1 cellular context compared by ENCODE assay signal in genomic region chr6:101883398-101883975, GRCh38.
TF ChIP-seq lines count a peak whose summit lies in the region.

No MANE protein-coding gene starts in this region.

TF ChIP-seq in GM12878, 131 proteins besides CTCF, POLR2A, EP300 and RAD21 (continued from another document):
- TF ChIP-seq, protein P1, sequence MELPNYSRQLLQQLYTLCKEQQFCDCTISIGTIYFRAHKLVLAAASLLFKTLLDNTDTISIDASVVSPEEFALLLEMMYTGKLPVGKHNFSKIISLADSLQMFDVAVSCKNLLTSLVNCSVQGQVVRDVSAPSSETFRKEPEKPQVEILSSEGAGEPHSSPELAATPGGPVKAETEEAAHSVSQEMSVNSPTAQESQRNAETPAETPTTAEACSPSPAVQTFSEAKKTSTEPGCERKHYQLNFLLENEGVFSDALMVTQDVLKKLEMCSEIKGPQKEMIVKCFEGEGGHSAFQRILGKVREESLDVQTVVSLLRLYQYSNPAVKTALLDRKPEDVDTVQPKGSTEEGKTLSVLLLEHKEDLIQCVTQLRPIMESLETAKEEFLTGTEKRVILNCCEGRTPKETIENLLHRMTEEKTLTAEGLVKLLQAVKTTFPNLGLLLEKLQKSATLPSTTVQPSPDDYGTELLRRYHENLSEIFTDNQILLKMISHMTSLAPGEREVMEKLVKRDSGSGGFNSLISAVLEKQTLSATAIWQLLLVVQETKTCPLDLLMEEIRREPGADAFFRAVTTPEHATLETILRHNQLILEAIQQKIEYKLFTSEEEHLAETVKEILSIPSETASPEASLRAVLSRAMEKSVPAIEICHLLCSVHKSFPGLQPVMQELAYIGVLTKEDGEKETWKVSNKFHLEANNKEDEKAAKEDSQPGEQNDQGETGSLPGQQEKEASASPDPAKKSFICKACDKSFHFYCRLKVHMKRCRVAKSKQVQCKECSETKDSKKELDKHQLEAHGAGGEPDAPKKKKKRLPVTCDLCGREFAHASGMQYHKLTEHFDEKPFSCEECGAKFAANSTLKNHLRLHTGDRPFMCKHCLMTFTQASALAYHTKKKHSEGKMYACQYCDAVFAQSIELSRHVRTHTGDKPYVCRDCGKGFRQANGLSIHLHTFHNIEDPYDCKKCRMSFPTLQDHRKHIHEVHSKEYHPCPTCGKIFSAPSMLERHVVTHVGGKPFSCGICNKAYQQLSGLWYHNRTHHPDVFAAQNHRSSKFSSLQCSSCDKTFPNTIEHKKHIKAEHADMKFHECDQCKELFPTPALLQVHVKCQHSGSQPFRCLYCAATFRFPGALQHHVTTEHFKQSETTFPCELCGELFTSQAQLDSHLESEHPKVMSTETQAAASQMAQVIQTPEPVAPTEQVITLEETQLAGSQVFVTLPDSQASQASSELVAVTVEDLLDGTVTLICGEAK (IDR thresholded peaks at IDR 0.05; ENCODE audit: borderline replicate concordance), result no peak
- TF ChIP-seq EED (IDR thresholded peaks at IDR 0.05; ENCODE audit: low read depth), result peak; percentile 38; the same call in 1 of the 2 replicates
- no peak for TF ChIP-seq MTA2 (IDR thresholded peaks at IDR 0.05; ENCODE audit: low read depth)
- no peak for TF ChIP-seq SIX5 (IDR thresholded peaks at IDR 0.05; ENCODE audit: low read depth, low read length, severe bottlenecking)
- no peak for TF ChIP-seq MXI1 (IDR thresholded peaks at IDR 0.05; ENCODE audit: low read depth, low read length)
- TF ChIP-seq NFXL1 (IDR thresholded peaks at IDR 0.05; ENCODE audit: borderline replicate concordance), result no peak
- TF ChIP-seq ATF3 (IDR thresholded peaks at IDR 0.05; ENCODE audit: borderline replicate concordance, extremely low read depth, low read depth, low read length), result no peak
- no peak for TF ChIP-seq IRF5 (IDR thresholded peaks at IDR 0.05; ENCODE audit: borderline replicate concordance)
- TF ChIP-seq, protein P2, sequence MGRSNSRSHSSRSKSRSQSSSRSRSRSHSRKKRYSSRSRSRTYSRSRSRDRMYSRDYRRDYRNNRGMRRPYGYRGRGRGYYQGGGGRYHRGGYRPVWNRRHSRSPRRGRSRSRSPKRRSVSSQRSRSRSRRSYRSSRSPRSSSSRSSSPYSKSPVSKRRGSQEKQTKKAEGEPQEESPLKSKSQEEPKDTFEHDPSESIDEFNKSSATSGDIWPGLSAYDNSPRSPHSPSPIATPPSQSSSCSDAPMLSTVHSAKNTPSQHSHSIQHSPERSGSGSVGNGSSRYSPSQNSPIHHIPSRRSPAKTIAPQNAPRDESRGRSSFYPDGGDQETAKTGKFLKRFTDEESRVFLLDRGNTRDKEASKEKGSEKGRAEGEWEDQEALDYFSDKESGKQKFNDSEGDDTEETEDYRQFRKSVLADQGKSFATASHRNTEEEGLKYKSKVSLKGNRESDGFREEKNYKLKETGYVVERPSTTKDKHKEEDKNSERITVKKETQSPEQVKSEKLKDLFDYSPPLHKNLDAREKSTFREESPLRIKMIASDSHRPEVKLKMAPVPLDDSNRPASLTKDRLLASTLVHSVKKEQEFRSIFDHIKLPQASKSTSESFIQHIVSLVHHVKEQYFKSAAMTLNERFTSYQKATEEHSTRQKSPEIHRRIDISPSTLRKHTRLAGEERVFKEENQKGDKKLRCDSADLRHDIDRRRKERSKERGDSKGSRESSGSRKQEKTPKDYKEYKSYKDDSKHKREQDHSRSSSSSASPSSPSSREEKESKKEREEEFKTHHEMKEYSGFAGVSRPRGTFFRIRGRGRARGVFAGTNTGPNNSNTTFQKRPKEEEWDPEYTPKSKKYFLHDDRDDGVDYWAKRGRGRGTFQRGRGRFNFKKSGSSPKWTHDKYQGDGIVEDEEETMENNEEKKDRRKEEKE (IDR thresholded peaks at IDR 0.05), result no peak
- TF ChIP-seq PAX5 (IDR thresholded peaks at IDR 0.05; ENCODE audit: borderline replicate concordance, low read depth, low read length), result no peak
- TF ChIP-seq HDAC6 (IDR thresholded peaks at IDR 0.05; ENCODE audit: unreplicated experiment), result no peak
- TF ChIP-seq STAT3 (IDR thresholded peaks at IDR 0.05; ENCODE audit: low read depth, low read length), result no peak
- no peak for TF ChIP-seq TAF1 (IDR thresholded peaks at IDR 0.05; ENCODE audit: borderline replicate concordance, low read depth, low read length)
- TF ChIP-seq HDGF (IDR thresholded peaks at IDR 0.05), result no peak
- TF ChIP-seq ZNF687 (IDR thresholded peaks at IDR 0.05), result no peak
TF ChIP-seq in GM12878: peak in this region for 7.
